In the genomic region with DNA sequence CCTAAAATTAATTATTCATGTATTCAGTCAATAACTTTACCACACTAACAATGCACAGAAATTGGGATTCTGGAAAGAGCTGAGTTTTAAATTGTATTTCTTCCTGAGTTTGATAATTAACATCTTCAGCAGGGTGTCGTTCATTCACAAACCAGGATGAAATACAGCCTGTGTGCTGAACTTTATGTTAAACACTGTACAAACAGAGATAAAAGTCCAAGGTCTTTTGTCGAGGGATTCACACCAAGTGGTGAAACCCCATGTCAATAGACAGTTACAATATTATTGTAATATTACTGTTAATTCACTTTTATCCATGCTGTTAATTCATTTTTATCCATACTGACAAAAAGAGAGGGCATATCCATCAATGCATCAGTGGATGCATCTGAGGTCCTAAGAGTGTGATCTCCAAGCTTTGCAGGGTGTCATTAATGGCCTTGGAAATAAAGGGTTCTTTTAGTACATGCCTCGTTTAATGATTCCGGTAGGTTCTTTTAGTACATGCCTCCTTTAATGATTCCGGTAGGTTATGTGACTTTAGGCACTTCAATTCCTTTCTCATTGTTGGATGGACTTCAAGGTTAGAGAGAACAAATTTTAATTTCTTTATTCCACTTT, we compare ENCODE assay signal across 1 cellular context.
TF ChIP-seq lines count a peak whose summit lies in the region.

No MANE protein-coding gene starts in this region.

TF ChIP-seq in HepG2, 621 proteins besides CTCF, POLR2A, EP300 and RAD21 (continued from another document and continues in another):
- TF ChIP-seq, protein P1, sequence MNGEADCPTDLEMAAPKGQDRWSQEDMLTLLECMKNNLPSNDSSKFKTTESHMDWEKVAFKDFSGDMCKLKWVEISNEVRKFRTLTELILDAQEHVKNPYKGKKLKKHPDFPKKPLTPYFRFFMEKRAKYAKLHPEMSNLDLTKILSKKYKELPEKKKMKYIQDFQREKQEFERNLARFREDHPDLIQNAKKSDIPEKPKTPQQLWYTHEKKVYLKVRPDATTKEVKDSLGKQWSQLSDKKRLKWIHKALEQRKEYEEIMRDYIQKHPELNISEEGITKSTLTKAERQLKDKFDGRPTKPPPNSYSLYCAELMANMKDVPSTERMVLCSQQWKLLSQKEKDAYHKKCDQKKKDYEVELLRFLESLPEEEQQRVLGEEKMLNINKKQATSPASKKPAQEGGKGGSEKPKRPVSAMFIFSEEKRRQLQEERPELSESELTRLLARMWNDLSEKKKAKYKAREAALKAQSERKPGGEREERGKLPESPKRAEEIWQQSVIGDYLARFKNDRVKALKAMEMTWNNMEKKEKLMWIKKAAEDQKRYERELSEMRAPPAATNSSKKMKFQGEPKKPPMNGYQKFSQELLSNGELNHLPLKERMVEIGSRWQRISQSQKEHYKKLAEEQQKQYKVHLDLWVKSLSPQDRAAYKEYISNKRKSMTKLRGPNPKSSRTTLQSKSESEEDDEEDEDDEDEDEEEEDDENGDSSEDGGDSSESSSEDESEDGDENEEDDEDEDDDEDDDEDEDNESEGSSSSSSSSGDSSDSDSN (CRISPR knock-in tag; IDR thresholded peaks at IDR 0.05): no peak
- no peak for TF ChIP-seq NPAS2 (CRISPR knock-in tag; IDR thresholded peaks at IDR 0.05; ENCODE audit: borderline replicate concordance)
- TF ChIP-seq ZSCAN31 (CRISPR knock-in tag; IDR thresholded peaks at IDR 0.05; ENCODE audit: low read depth): no peak
- TF ChIP-seq RXRB (CRISPR knock-in tag; IDR thresholded peaks at IDR 0.05; ENCODE audit: borderline replicate concordance): peak; percentile 75; the same call in 1 of the 2 replicates
- TF ChIP-seq, protein P2, sequence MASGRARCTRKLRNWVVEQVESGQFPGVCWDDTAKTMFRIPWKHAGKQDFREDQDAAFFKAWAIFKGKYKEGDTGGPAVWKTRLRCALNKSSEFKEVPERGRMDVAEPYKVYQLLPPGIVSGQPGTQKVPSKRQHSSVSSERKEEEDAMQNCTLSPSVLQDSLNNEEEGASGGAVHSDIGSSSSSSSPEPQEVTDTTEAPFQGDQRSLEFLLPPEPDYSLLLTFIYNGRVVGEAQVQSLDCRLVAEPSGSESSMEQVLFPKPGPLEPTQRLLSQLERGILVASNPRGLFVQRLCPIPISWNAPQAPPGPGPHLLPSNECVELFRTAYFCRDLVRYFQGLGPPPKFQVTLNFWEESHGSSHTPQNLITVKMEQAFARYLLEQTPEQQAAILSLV (CRISPR knock-in tag; IDR thresholded peaks at IDR 0.05; ENCODE audit: borderline replicate concordance): no peak
- TF ChIP-seq NFYC (CRISPR knock-in tag; IDR thresholded peaks at IDR 0.05): no peak
- TF ChIP-seq, protein P3, sequence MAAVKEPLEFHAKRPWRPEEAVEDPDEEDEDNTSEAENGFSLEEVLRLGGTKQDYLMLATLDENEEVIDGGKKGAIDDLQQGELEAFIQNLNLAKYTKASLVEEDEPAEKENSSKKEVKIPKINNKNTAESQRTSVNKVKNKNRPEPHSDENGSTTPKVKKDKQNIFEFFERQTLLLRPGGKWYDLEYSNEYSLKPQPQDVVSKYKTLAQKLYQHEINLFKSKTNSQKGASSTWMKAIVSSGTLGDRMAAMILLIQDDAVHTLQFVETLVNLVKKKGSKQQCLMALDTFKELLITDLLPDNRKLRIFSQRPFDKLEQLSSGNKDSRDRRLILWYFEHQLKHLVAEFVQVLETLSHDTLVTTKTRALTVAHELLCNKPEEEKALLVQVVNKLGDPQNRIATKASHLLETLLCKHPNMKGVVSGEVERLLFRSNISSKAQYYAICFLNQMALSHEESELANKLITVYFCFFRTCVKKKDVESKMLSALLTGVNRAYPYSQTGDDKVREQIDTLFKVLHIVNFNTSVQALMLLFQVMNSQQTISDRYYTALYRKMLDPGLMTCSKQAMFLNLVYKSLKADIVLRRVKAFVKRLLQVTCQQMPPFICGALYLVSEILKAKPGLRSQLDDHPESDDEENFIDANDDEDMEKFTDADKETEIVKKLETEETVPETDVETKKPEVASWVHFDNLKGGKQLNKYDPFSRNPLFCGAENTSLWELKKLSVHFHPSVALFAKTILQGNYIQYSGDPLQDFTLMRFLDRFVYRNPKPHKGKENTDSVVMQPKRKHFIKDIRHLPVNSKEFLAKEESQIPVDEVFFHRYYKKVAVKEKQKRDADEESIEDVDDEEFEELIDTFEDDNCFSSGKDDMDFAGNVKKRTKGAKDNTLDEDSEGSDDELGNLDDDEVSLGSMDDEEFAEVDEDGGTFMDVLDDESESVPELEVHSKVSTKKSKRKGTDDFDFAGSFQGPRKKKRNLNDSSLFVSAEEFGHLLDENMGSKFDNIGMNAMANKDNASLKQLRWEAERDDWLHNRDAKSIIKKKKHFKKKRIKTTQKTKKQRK (IDR thresholded peaks at IDR 0.05; ENCODE audit: low read length): no peak
- no peak for TF ChIP-seq CREB1 (IDR thresholded peaks at IDR 0.05)
- TF ChIP-seq CREB1 (CRISPR knock-in tag; IDR thresholded peaks at IDR 0.05): no peak
- no peak for TF ChIP-seq ISX (CRISPR knock-in tag; conservative IDR thresholded peaks at IDR 0.05)
- TF ChIP-seq PITX1 (CRISPR knock-in tag; IDR thresholded peaks at IDR 0.05): no peak
- no peak for TF ChIP-seq SMAD9 (CRISPR knock-in tag; IDR thresholded peaks at IDR 0.05)
- TF ChIP-seq, protein P4, sequence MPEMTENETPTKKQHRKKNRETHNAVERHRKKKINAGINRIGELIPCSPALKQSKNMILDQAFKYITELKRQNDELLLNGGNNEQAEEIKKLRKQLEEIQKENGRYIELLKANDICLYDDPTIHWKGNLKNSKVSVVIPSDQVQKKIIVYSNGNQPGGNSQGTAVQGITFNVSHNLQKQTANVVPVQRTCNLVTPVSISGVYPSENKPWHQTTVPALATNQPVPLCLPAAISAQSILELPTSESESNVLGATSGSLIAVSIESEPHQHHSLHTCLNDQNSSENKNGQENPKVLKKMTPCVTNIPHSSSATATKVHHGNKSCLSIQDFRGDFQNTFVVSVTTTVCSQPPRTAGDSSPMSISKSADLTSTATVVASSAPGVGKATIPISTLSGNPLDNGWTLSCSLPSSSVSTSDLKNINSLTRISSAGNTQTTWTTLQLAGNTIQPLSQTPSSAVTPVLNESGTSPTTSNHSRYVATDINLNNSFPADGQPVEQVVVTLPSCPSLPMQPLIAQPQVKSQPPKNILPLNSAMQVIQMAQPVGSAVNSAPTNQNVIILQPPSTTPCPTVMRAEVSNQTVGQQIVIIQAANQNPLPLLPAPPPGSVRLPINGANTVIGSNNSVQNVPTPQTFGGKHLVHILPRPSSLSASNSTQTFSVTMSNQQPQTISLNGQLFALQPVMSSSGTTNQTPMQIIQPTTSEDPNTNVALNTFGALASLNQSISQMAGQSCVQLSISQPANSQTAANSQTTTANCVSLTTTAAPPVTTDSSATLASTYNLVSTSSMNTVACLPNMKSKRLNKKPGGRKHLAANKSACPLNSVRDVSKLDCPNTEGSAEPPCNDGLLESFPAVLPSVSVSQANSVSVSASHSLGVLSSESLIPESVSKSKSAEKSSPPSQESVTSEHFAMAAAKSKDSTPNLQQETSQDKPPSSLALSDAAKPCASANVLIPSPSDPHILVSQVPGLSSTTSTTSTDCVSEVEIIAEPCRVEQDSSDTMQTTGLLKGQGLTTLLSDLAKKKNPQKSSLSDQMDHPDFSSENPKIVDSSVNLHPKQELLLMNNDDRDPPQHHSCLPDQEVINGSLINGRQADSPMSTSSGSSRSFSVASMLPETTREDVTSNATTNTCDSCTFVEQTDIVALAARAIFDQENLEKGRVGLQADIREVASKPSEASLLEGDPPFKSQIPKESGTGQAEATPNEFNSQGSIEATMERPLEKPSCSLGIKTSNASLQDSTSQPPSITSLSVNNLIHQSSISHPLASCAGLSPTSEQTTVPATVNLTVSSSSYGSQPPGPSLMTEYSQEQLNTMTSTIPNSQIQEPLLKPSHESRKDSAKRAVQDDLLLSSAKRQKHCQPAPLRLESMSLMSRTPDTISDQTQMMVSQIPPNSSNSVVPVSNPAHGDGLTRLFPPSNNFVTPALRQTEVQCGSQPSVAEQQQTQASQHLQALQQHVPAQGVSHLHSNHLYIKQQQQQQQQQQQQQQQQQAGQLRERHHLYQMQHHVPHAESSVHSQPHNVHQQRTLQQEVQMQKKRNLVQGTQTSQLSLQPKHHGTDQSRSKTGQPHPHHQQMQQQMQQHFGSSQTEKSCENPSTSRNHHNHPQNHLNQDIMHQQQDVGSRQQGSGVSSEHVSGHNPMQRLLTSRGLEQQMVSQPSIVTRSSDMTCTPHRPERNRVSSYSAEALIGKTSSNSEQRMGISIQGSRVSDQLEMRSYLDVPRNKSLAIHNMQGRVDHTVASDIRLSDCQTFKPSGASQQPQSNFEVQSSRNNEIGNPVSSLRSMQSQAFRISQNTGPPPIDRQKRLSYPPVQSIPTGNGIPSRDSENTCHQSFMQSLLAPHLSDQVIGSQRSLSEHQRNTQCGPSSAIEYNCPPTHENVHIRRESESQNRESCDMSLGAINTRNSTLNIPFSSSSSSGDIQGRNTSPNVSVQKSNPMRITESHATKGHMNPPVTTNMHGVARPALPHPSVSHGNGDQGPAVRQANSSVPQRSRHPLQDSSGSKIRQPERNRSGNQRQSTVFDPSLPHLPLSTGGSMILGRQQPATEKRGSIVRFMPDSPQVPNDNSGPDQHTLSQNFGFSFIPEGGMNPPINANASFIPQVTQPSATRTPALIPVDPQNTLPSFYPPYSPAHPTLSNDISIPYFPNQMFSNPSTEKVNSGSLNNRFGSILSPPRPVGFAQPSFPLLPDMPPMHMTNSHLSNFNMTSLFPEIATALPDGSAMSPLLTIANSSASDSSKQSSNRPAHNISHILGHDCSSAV (CRISPR knock-in tag; IDR thresholded peaks at IDR 0.05; ENCODE audit: borderline replicate concordance): no peak
- TF ChIP-seq ZNF17 (CRISPR knock-in tag; IDR thresholded peaks at IDR 0.05): no peak
- no peak for TF ChIP-seq MEIS1 (CRISPR knock-in tag; IDR thresholded peaks at IDR 0.05; ENCODE audit: borderline replicate concordance)
- TF ChIP-seq, protein P5, sequence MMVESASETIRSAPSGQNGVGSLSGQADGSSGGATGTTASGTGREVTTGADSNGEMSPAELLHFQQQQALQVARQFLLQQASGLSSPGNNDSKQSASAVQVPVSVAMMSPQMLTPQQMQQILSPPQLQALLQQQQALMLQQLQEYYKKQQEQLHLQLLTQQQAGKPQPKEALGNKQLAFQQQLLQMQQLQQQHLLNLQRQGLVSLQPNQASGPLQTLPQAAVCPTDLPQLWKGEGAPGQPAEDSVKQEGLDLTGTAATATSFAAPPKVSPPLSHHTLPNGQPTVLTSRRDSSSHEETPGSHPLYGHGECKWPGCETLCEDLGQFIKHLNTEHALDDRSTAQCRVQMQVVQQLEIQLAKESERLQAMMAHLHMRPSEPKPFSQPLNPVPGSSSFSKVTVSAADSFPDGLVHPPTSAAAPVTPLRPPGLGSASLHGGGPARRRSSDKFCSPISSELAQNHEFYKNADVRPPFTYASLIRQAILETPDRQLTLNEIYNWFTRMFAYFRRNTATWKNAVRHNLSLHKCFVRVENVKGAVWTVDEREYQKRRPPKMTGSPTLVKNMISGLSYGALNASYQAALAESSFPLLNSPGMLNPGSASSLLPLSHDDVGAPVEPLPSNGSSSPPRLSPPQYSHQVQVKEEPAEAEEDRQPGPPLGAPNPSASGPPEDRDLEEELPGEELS (CRISPR knock-in tag; IDR thresholded peaks at IDR 0.05): peak; percentile 61; the same call in 1 of the 2 replicates
- TF ChIP-seq, protein P6, sequence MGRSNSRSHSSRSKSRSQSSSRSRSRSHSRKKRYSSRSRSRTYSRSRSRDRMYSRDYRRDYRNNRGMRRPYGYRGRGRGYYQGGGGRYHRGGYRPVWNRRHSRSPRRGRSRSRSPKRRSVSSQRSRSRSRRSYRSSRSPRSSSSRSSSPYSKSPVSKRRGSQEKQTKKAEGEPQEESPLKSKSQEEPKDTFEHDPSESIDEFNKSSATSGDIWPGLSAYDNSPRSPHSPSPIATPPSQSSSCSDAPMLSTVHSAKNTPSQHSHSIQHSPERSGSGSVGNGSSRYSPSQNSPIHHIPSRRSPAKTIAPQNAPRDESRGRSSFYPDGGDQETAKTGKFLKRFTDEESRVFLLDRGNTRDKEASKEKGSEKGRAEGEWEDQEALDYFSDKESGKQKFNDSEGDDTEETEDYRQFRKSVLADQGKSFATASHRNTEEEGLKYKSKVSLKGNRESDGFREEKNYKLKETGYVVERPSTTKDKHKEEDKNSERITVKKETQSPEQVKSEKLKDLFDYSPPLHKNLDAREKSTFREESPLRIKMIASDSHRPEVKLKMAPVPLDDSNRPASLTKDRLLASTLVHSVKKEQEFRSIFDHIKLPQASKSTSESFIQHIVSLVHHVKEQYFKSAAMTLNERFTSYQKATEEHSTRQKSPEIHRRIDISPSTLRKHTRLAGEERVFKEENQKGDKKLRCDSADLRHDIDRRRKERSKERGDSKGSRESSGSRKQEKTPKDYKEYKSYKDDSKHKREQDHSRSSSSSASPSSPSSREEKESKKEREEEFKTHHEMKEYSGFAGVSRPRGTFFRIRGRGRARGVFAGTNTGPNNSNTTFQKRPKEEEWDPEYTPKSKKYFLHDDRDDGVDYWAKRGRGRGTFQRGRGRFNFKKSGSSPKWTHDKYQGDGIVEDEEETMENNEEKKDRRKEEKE (IDR thresholded peaks at IDR 0.05): no peak
- TF ChIP-seq, protein P7, sequence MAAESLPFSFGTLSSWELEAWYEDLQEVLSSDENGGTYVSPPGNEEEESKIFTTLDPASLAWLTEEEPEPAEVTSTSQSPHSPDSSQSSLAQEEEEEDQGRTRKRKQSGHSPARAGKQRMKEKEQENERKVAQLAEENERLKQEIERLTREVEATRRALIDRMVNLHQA (CRISPR knock-in tag; IDR thresholded peaks at IDR 0.05): no peak
- no peak for TF ChIP-seq ZNF713 (CRISPR knock-in tag; IDR thresholded peaks at IDR 0.05)
- TF ChIP-seq, protein P8, sequence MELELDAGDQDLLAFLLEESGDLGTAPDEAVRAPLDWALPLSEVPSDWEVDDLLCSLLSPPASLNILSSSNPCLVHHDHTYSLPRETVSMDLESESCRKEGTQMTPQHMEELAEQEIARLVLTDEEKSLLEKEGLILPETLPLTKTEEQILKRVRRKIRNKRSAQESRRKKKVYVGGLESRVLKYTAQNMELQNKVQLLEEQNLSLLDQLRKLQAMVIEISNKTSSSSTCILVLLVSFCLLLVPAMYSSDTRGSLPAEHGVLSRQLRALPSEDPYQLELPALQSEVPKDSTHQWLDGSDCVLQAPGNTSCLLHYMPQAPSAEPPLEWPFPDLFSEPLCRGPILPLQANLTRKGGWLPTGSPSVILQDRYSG (CRISPR knock-in tag; IDR thresholded peaks at IDR 0.05): no peak
- no peak for TF ChIP-seq RXRA (CRISPR knock-in tag; IDR thresholded peaks at IDR 0.05)
- no peak for TF ChIP-seq ZNF274 (CRISPR knock-in tag; IDR thresholded peaks at IDR 0.05)
- TF ChIP-seq ADNP (CRISPR knock-in tag; IDR thresholded peaks at IDR 0.05): no peak
- TF ChIP-seq ZNF329 (CRISPR knock-in tag; IDR thresholded peaks at IDR 0.05; ENCODE audit: low read depth): no peak
- TF ChIP-seq, protein P9, sequence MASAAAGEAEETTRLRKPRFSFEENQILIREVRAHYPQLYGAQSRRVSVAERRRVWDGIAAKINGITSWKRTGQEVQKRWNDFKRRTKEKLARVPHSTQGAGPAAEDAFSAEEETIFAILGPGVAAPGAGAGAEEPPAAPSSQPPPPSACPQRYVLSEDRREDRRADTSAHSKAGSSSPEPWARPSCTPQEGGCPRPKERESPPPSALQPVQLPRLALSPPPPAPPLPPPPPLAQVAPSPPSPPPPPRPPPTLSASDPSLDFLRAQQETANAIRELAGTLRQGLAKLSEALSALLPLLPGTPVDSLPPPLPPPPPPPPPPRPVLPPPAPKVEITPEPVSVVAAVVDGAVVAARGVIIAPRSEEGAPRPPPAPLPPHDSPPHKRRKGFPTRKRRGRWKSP (CRISPR knock-in tag; IDR thresholded peaks at IDR 0.05): no peak
- TF ChIP-seq, protein P10, sequence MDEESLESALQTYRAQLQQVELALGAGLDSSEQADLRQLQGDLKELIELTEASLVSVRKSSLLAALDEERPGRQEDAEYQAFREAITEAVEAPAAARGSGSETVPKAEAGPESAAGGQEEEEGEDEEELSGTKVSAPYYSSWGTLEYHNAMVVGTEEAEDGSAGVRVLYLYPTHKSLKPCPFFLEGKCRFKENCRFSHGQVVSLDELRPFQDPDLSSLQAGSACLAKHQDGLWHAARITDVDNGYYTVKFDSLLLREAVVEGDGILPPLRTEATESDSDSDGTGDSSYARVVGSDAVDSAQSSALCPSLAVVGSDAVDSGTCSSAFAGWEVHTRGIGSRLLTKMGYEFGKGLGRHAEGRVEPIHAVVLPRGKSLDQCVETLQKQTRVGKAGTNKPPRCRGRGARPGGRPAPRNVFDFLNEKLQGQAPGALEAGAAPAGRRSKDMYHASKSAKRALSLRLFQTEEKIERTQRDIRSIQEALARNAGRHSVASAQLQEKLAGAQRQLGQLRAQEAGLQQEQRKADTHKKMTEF (CRISPR knock-in tag; IDR thresholded peaks at IDR 0.05): peak; percentile 21; the same call in 1 of the 2 replicates
